ENCODE assay signal across 11 cellular contexts in genomic region chr14:83260751-83261150, GRCh38.
"Had no signal": no experiment of that assay in that cellular context is flagged by ENCODE, and none has a peak within 500 bp of the region (broad histone marks: within the 10 kb centered on the region; RNA-seq: fewer than 3 reads in every experiment).

No MANE protein-coding gene starts in this region.

- H3K27me3 Mint-ChIP-seq: activated B cell treated with CpG ODN at 0.5 μM for 24 hours; activated CD4-positive, alpha-beta T cell treated with anti-CD3 and anti-CD28 coated beads, Interleukin-2, amount 10 ng/mL, durations not matched to agents 7 days and 5 days; activated naive CD4-positive, alpha-beta T cell treated with anti-CD3 and anti-CD28 coated beads, Interleukin-2, amount 10 ng/mL, durations not matched to agents 7 days and 5 days had no signal

- DNase-seq: activated B cell treated with CpG ODN at 0.5 μM for 24 hours; activated CD4-positive, alpha-beta T cell treated with anti-CD3 and anti-CD28 coated beads, Interleukin-2, amount 10 ng/mL, durations not matched to agents 7 days and 5 days; activated naive CD4-positive, alpha-beta T cell treated with anti-CD3 and anti-CD28 coated beads, Interleukin-2, amount 10 ng/mL, durations not matched to agents 7 days and 5 days; activated T-cell treated with anti-CD3 and anti-CD28 coated beads for 4 hours; central memory CD4-positive, alpha-beta T cell; cortex of kidney; effector memory CD4-positive, alpha-beta T cell; kidney; thyroid gland; uterus had no signal

- H3K4me3 Mint-ChIP-seq: activated B cell treated with CpG ODN at 0.5 μM for 24 hours; activated CD4-positive, alpha-beta T cell treated with anti-CD3 and anti-CD28 coated beads, Interleukin-2, amount 10 ng/mL, durations not matched to agents 7 days and 5 days; activated naive CD4-positive, alpha-beta T cell treated with anti-CD3 and anti-CD28 coated beads, Interleukin-2, amount 10 ng/mL, durations not matched to agents 7 days and 5 days had no signal

- H3K4me1 ChIP-seq: thyroid gland, uterus had no signal

- H3K9me3 Mint-ChIP-seq: activated CD4-positive, alpha-beta T cell treated with anti-CD3 and anti-CD28 coated beads, Interleukin-2, amount 10 ng/mL, durations not matched to agents 7 days and 5 days had no signal

- H3K4me3 ChIP-seq: thyroid gland, uterus had no signal

- H3K27ac Mint-ChIP-seq: activated B cell treated with CpG ODN at 0.5 μM for 24 hours; activated CD4-positive, alpha-beta T cell treated with anti-CD3 and anti-CD28 coated beads, Interleukin-2, amount 10 ng/mL, durations not matched to agents 7 days and 5 days; activated naive CD4-positive, alpha-beta T cell treated with anti-CD3 and anti-CD28 coated beads, Interleukin-2, amount 10 ng/mL, durations not matched to agents 7 days and 5 days; activated T-helper 2 cell treated with anti-CD3 and anti-CD28 coated beads, Interferon-gamma antibody, Interleukin-2, Interleukin-4, amounts not matched to agents 10 μg/mL and 5 μg/mL and 100 μg/mL, durations not matched to agents 14 hours and 24 hours and 36 hours had no signal

- H3K9me3 ChIP-seq: thyroid gland, uterus had no signal

- H3K36me3 Mint-ChIP-seq: activated naive CD4-positive, alpha-beta T cell treated with anti-CD3 and anti-CD28 coated beads, Interleukin-2, amount 10 ng/mL, durations not matched to agents 7 days and 5 days had no signal

- H3K36me3 ChIP-seq: thyroid gland, uterus had no signal

- H3K27ac ChIP-seq: thyroid gland, uterus had no signal

- H3K27me3 ChIP-seq: thyroid gland, uterus had no signal

- H3K4me1 Mint-ChIP-seq: activated B cell treated with CpG ODN at 0.5 μM for 24 hours; activated CD4-positive, alpha-beta T cell treated with anti-CD3 and anti-CD28 coated beads, Interleukin-2, amount 10 ng/mL, durations not matched to agents 7 days and 5 days; activated naive CD4-positive, alpha-beta T cell treated with anti-CD3 and anti-CD28 coated beads, Interleukin-2, amount 10 ng/mL, durations not matched to agents 7 days and 5 days had no signal
